10 cellular contexts compared by ENCODE assay signal in genomic region chr1:110874303-110875215, GRCh38. TPM values are rescaled to one million over a fixed set of nuclear protein-coding genes. Genes with fewer than 3 reads are reported as not detected.
DNase-seq lines count a peak whose midpoint lies in the region; ATAC-seq and TF ChIP-seq lines count a peak whose summit lies in the region.
"Had no signal": no experiment of that assay in that cellular context is flagged by ENCODE, and none has a peak within 500 bp of the region (broad histone marks: within the 10 kb centered on the region; RNA-seq: fewer than 3 reads in every experiment).

No MANE protein-coding gene starts in this region.

- H3K36me3 ChIP-seq in BLaER1 (peaks cover 21% of the 10 kb centered on the region), mucosa of descending colon (ENCODE audit: low read depth) (no peaks in the 10 kb centered on the region)

- H3K27me3 Mint-ChIP-seq in activated CD4-positive, alpha-beta memory T cell treated with anti-CD3 and anti-CD28 coated beads for 36 hours, result no peaks in the 10 kb centered on the region

- H3K4me2 ChIP-seq in BLaER1, result peak overlapping the region; percentile 96

- peaks cover 41% of the 10 kb centered on the region for H3K4me1 Mint-ChIP-seq in activated CD4-positive, alpha-beta memory T cell treated with anti-CD3 and anti-CD28 coated beads for 36 hours (ENCODE audit: low read depth)

- H3K9me3 ChIP-seq in BLaER1, result peaks cover 8% of the 10 kb centered on the region; the same call in 1 of the 2 replicates
- H3K9me3 ChIP-seq in mucosa of descending colon, result no peaks in the 10 kb centered on the region
- H3K9me3 ChIP-seq: Caco-2 had no signal

- peaks cover 52% of the 10 kb centered on the region for H4K20me1 ChIP-seq in BLaER1

- H3K4me1 ChIP-seq in BLaER1 (peaks cover 66% of the 10 kb centered on the region), mucosa of descending colon (ENCODE audit: low read depth) (no peaks in the 10 kb centered on the region)
- H3K4me1 ChIP-seq: Caco-2 had no signal

- ATAC-seq in HG03095 (IDR thresholded peaks at IDR 0.05; ENCODE audit: unreplicated experiment) (peak; percentile 10), mucosa of descending colon (peak; percentile 24), GM19467 (IDR thresholded peaks at IDR 0.05; ENCODE audit: unreplicated experiment) (no peak), GM21619 (IDR thresholded peaks at IDR 0.05; ENCODE audit: unreplicated experiment) (no peak)

- TF ChIP-seq CTCF in mucosa of descending colon (IDR thresholded peaks at IDR 0.05), result no peak
- TF ChIP-seq CTCF in lower leg skin (IDR thresholded peaks at IDR 0.05), result no peak

- H3K27me3 ChIP-seq in BLaER1, result no peaks in the 10 kb centered on the region

- WGBS in lower leg skin, 2 donors, result 51 to 65% methylated on average over 3 of the region's 3 CpGs

- peak overlapping the region; percentile 96 for H3K27ac ChIP-seq in BLaER1

- peak; percentile 33 for DNase-seq in activated CD4-positive, alpha-beta memory T cell treated with anti-CD3 and anti-CD28 coated beads for 36 hours
- DNase-seq in mucosa of descending colon (no peak), lower leg skin (ENCODE audit: low spot score in 2 of 2) (no peak), inferior parietal cortex (ENCODE audit: extremely low spot score) (no peak)
- DNase-seq: Caco-2 had no signal

- H3K4me3 Mint-ChIP-seq in activated CD4-positive, alpha-beta memory T cell treated with anti-CD3 and anti-CD28 coated beads for 36 hours, result peak overlapping the region; percentile 98

- POLR2A ChIA-PET in activated CD4-positive, alpha-beta memory T cell treated with anti-CD3 and anti-CD28 coated beads for 36 hours (lab: Charles Lee), result interaction anchor here (0.7 to 4.4 kb wide), 10 partner anchors 12 to 229 kb away, joined by 3 to 41 read pairs (median 7); partner anchors contain the start of genes KCNA3 and LRIF1

- H3K36me3 Mint-ChIP-seq in activated CD4-positive, alpha-beta memory T cell treated with anti-CD3 and anti-CD28 coated beads for 36 hours, result peaks cover 39% of the 10 kb centered on the region

- peak overlapping the region; percentile 92 for H3K9ac ChIP-seq in BLaER1

- CTCF ChIA-PET in activated CD4-positive, alpha-beta memory T cell treated with anti-CD3 and anti-CD28 coated beads for 36 hours (lab: Charles Lee), result interaction anchor here (1.4 to 2.7 kb wide), 5 partner anchors 87 to 319 kb away, joined by 3 to 14 read pairs (median 6); partner anchors contain the start of gene LRIF1

- no peak for TF ChIP-seq POLR2A in lower leg skin (IDR thresholded peaks at IDR 0.05)

- peak overlapping the region; percentile 79 for H3K4me3 ChIP-seq in BLaER1
- no peak overlapping the region for H3K4me3 ChIP-seq in mucosa of descending colon
- H3K4me3 ChIP-seq in lower leg skin (ENCODE audit: low read depth, poor library complexity, severe bottlenecking), result no peak overlapping the region

- intact Hi-C loops in activated CD4-positive, alpha-beta memory T cell treated with anti-CD3 and anti-CD28 coated beads for 36 hours (cut with micrococcal nuclease), result loop anchor here (1.0 to 10.0 kb wide), 7 partner anchors 90 to 743 kb away; partner anchors contain the start of genes ATP5PB, C1orf162, CEPT1 and DENND2D
- intact Hi-C loops in mucosa of descending colon (cut with DNase I, micrococcal nuclease) (no loop called here), lower leg skin (cut with DNase I; ENCODE audit: low total_unique reads) (no loop called here)

- no peaks in the 10 kb centered on the region for H3K9me3 Mint-ChIP-seq in activated CD4-positive, alpha-beta memory T cell treated with anti-CD3 and anti-CD28 coated beads for 36 hours

- peak overlapping the region; percentile 99 for H3K27ac Mint-ChIP-seq in activated CD4-positive, alpha-beta memory T cell treated with anti-CD3 and anti-CD28 coated beads for 36 hours

RNA-seq across cellular contexts. Expression of gene CD53, which starts 1.6 kb away (rescaled TPM):
- total RNA-seq in activated CD4-positive, alpha-beta memory T cell treated with anti-CD3 and anti-CD28 coated beads for 36 hours, result 100 to 1,000 TPM; 240 to 246 TPM
- 10 to 100 TPM; 10.3 to 32.8 (median 28.2) TPM for total RNA-seq in mucosa of descending colon
- total RNA-seq in lower leg skin, result 10 to 100 TPM in 2 of 4 donors, 1 to 10 TPM in 2; 4.7 to 12.7 (median 8.8) TPM
- total RNA-seq: Caco-2, RPMI7951 had no signal

Comparison
In these comparisons a context has a peak if more than half of its experiments do, and no peak if none do; other contexts are left out.
1. ATAC-seq: peak in HG03095 (single experiment) and mucosa of descending colon (single experiment); none in GM19467 (single experiment) and GM21619 (single experiment).
2. RNA of gene CD53, which starts 1.6 kb away (total RNA-seq): 240 to 246 TPM in activated CD4-positive, alpha-beta memory T cell treated with anti-CD3 and anti-CD28 coated beads for 36 hours; 10.3 to 32.8 TPM in mucosa of descending colon and 4.7 to 12.7 TPM in lower leg skin; every median in the first group is over 4 times any median in the second.